19 cellular contexts compared by ENCODE assay signal in the genomic region with DNA sequence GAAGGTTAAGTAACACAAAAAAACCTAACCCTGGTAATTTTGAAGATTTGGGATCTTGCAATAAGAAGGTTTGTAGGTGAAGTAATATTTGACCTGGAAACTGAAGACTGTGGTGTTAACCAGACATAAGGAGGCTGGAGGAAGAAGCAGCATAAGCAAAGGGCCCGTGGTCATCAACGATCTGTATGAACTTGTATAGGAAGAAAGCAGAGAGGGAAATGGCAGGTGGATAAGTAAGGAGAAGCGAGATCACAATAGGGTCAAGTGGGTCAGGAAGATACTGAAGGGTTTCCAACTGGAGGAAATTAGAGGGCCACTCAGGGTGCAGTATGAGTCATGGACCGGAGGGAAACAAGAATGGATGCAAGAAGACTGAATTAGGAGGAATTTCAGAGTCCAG.
"Had no signal": no experiment of that assay in that cellular context is flagged by ENCODE, and none has a peak within 500 bp of the region (broad histone marks: within the 10 kb centered on the region; RNA-seq: fewer than 3 reads in every experiment).

No MANE protein-coding gene starts in this region.

- H3K27ac Mint-ChIP-seq: nephron had no signal

- H2AFZ ChIP-seq: hepatocyte had no signal

- H3K4me2 ChIP-seq: hepatocyte had no signal

- H3K4me3 ChIP-seq: coronary artery, dorsolateral prefrontal cortex, gastroesophageal sphincter, hepatocyte, skin epidermis, stomach, thoracic aorta, transverse colon had no signal

- H3K4me1 Mint-ChIP-seq: naive B cell had no signal

- H3K9me3 ChIP-seq: gastroesophageal sphincter, stomach, thoracic aorta, transverse colon had no signal

- H3K9me3 Mint-ChIP-seq: nephron had no signal

- DNase-seq: dorsolateral prefrontal cortex; effector CD8-positive, alpha-beta T cell; left colon; mesendoderm; naive B cell; occipital lobe; stimulated activated CD4-positive, alpha-beta T cell treated with anti-CD3 and anti-CD28 coated beads, Interleukin-12 subunit alpha, Interleukin-12 subunit beta, amount 100 ng/mL, for 4 hours; stimulated activated naive CD4-positive, alpha-beta T cell; stomach; substantia nigra; transverse colon had no signal

- H3K27ac ChIP-seq: coronary artery, dorsolateral prefrontal cortex, gastroesophageal sphincter, hepatocyte, skin epidermis, stomach, thoracic aorta, transverse colon had no signal

- H3K4me1 ChIP-seq: stomach had no signal

- H3K27me3 ChIP-seq: gastroesophageal sphincter, hepatocyte, stomach, transverse colon had no signal

- H3K4me3 Mint-ChIP-seq: naive B cell, nephron had no signal

- H3K36me3 ChIP-seq: gastroesophageal sphincter, stomach, thoracic aorta, transverse colon had no signal

- H3K79me2 ChIP-seq: hepatocyte had no signal

- H3K36me3 Mint-ChIP-seq: naive B cell had no signal

- ATAC-seq: esophagus mucosa, gastroesophageal sphincter, left colon, sciatic nerve had no signal
